10 cellular contexts compared by ENCODE assay signal in genomic region chr12:26750531-26751171, GRCh38.
DNase-seq lines count a peak whose midpoint lies in the region; ATAC-seq and TF ChIP-seq lines count a peak whose summit lies in the region.
"Had no signal": no experiment of that assay in that cellular context is flagged by ENCODE, and none has a peak within 500 bp of the region (broad histone marks: within the 10 kb centered on the region; RNA-seq: fewer than 3 reads in every experiment).

No MANE protein-coding gene starts in this region.

- H3K27ac Mint-ChIP-seq in T-helper 2 cell treated with Interferon-gamma antibody and Interleukin-4, amounts not matched to agents 5 μg/mL and 100 μg/mL, for 36 hours, result peak overlapping the region; percentile 2
- H3K27ac Mint-ChIP-seq in natural killer cell, result peak overlapping the region; percentile 39 to 62

- H3K4me1 Mint-ChIP-seq in T-helper 2 cell treated with Interferon-gamma antibody and Interleukin-4, amounts not matched to agents 5 μg/mL and 100 μg/mL, for 36 hours (ENCODE audit: low read depth), result peaks cover 43% of the 10 kb centered on the region
- H3K4me1 Mint-ChIP-seq in natural killer cell, result peaks cover 63 to 67% of the 10 kb centered on the region in 2 donors

- H3K36me3 Mint-ChIP-seq in T-helper 2 cell treated with Interferon-gamma antibody and Interleukin-4, amounts not matched to agents 5 μg/mL and 100 μg/mL, for 36 hours (ENCODE audit: low read depth), result peaks cover 13% of the 10 kb centered on the region
- H3K36me3 Mint-ChIP-seq in natural killer cell, result no peaks in the 10 kb centered on the region

- intact Hi-C loops in natural killer cell (cut with micrococcal nuclease), result no loop called here

- H3K4me3 Mint-ChIP-seq in T-helper 2 cell treated with Interferon-gamma antibody and Interleukin-4, amounts not matched to agents 5 μg/mL and 100 μg/mL, for 36 hours, result peak overlapping the region; percentile 24
- H3K4me3 Mint-ChIP-seq in natural killer cell, result peak overlapping the region; percentile 63
- H3K4me3 Mint-ChIP-seq: neural crest cell had no signal

- H3K27me3 Mint-ChIP-seq in T-helper 2 cell treated with Interferon-gamma antibody and Interleukin-4, amounts not matched to agents 5 μg/mL and 100 μg/mL, for 36 hours (ENCODE audit: low read depth), result no peaks in the 10 kb centered on the region
- H3K27me3 Mint-ChIP-seq in natural killer cell (ENCODE audit: low read depth in 2 of 2), result no peaks in the 10 kb centered on the region

- peak; percentile 41 for ATAC-seq in HG02623 (IDR thresholded peaks at IDR 0.05; ENCODE audit: unreplicated experiment)
- ATAC-seq in natural killer cell, result peak; percentile 61 to 69 (median 61)

- no peak for DNase-seq in T-helper 2 cell treated with Interferon-gamma antibody and Interleukin-4, amounts not matched to agents 5 μg/mL and 100 μg/mL, for 36 hours (ENCODE audit: low spot score)
- DNase-seq in T-helper 2 cell, result no peak
- DNase-seq in KG1 (lab: John Stamatoyannopoulos, UW), result peak; percentile 59
- no peak for DNase-seq in natural killer cell
- no peak for DNase-seq in stimulated activated CD4-positive, alpha-beta T cell treated with anti-CD3 and anti-CD28 coated beads, Interleukin-1b, Interleukin-23, amount 100 ng/mL, for 48 hours
- no peak for DNase-seq in NCI-H510A (lab: John Stamatoyannopoulos, UW)
- no peak for DNase-seq in NCI-H146 (lab: John Stamatoyannopoulos, UW)
- DNase-seq: foreskin fibroblast had no signal

- TF ChIP-seq CTCF in natural killer cell (IDR thresholded peaks at IDR 0.05), result no peak

- peaks cover 13% of the 10 kb centered on the region for H3K9me3 Mint-ChIP-seq in T-helper 2 cell treated with Interferon-gamma antibody and Interleukin-4, amounts not matched to agents 5 μg/mL and 100 μg/mL, for 36 hours
- no peaks in the 10 kb centered on the region for H3K9me3 Mint-ChIP-seq in natural killer cell
- H3K9me3 Mint-ChIP-seq: neural crest cell had no signal
